In the genomic region with DNA sequence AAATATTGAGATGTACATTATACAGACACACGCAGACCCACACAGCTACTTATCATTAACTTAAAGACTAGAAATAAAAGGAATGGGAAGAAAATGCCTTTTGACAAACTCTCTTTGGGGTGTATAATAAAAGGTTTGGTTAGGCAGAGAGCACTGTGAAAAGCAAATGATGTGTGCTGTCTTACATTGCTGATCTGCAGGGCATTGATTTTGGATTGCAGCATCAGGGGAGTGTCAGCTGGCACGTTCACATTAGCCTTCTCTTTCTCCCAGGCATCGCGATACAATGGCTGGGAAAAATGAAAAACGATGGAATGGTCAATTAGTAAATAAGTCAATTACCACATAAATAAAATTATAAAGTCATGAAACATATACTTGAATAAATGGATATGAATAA, we compare ENCODE assay signal across 2 cellular contexts.
DNase-seq lines count a peak whose midpoint lies in the region; ATAC-seq and TF ChIP-seq lines count a peak whose summit lies in the region.
"Not testable (repeated sequence)": the region's sequence is repeated elsewhere in the genome, so short reads cannot be mapped to it uniquely, and the experiment has no call there.

No MANE protein-coding gene starts in this region.

- not testable (repeated sequence) for H3K27me3 ChIP-seq in right lobe of liver

- ATAC-seq in left lobe of liver (peak; percentile 72), right lobe of liver (peak; percentile 49 to 75 (median 66))

- not testable (repeated sequence) for H3K9me3 ChIP-seq in right lobe of liver

- not testable (repeated sequence) for H3K27ac ChIP-seq in right lobe of liver

- H3K4me3 ChIP-seq in right lobe of liver = not testable (repeated sequence)

- no CpG with 5 or more reads among the region's 5 CpGs for WGBS in right lobe of liver (ENCODE audit: insufficient coverage, low coverage, low lambda C conversion rate, missing lambda C conversion rate)

- H3K36me3 ChIP-seq in right lobe of liver = not testable (repeated sequence)

- DNase-seq in left lobe of liver (ENCODE audit: low spot score); right lobe of liver: not testable (repeated sequence)

- intact Hi-C loops in right lobe of liver (cut with DNase I) = not testable (repeated sequence)

- TF ChIP-seq CTCF in right lobe of liver (IDR thresholded peaks at IDR 0.05) = not testable (repeated sequence)

- H3K4me1 ChIP-seq in right lobe of liver = not testable (repeated sequence)

- TF ChIP-seq POLR2A in right lobe of liver (IDR thresholded peaks at IDR 0.05) = not testable (repeated sequence)
